8 cellular contexts compared by ENCODE assay signal in genomic region chr17:18187226-18187625, GRCh38. TPM values are rescaled to one million over a fixed set of nuclear protein-coding genes. Genes with fewer than 3 reads are reported as not detected.
DNase-seq lines count a peak whose midpoint lies in the region; ATAC-seq and TF ChIP-seq lines count a peak whose summit lies in the region.

No MANE protein-coding gene starts in this region.

- H2AFZ ChIP-seq in hepatocyte, result no peak overlapping the region

- H3K36me3 Mint-ChIP-seq in HFFc6 (ENCODE audit: low read depth), result peaks cover 27% of the 10 kb centered on the region
- H3K36me3 Mint-ChIP-seq in activated CD8-positive, alpha-beta T cell treated with anti-CD3 and anti-CD28 coated beads, Interleukin-2, amount 10 ng/mL, durations not matched to agents 7 days and 5 days (ENCODE audit: low read depth), result peaks cover 62% of the 10 kb centered on the region
- H3K36me3 Mint-ChIP-seq in stimulated activated memory B cell treated with anti-CD40 and anti-IgM and Interleukin-4, amounts not matched to agents 10 μg/mL and 1 μg/mL and 100 μg/mL, for 72 hours, result peaks cover 37% of the 10 kb centered on the region

- WGBS in hepatocyte (ENCODE audit: low lambda C conversion rate, missing lambda C conversion rate), result 35% methylated on average over 2 of the region's 2 CpGs

- peaks cover 85% of the 10 kb centered on the region for H3K79me2 ChIP-seq in hepatocyte

- H3K4me3 Mint-ChIP-seq in HFFc6, result peak overlapping the region; percentile 92
- H3K4me3 Mint-ChIP-seq in activated CD8-positive, alpha-beta T cell treated with anti-CD3 and anti-CD28 coated beads, Interleukin-2, amount 10 ng/mL, durations not matched to agents 7 days and 5 days, result peak overlapping the region; percentile 95
- H3K4me3 Mint-ChIP-seq in stimulated activated memory B cell treated with anti-CD40 and anti-IgM and Interleukin-4, amounts not matched to agents 10 μg/mL and 1 μg/mL and 100 μg/mL, for 72 hours, result peak overlapping the region; percentile 84

- H4K20me1 ChIP-seq in hepatocyte (ENCODE audit: insufficient read depth, poor library complexity, severe bottlenecking), result peaks cover 79% of the 10 kb centered on the region

- H3K9me3 Mint-ChIP-seq in HFFc6, result no peaks in the 10 kb centered on the region
- no peaks in the 10 kb centered on the region for H3K9me3 Mint-ChIP-seq in activated CD8-positive, alpha-beta T cell treated with anti-CD3 and anti-CD28 coated beads, Interleukin-2, amount 10 ng/mL, durations not matched to agents 7 days and 5 days (ENCODE audit: insufficient read depth)
- no peaks in the 10 kb centered on the region for H3K9me3 Mint-ChIP-seq in stimulated activated memory B cell treated with anti-CD40 and anti-IgM and Interleukin-4, amounts not matched to agents 10 μg/mL and 1 μg/mL and 100 μg/mL, for 72 hours

- ATAC-seq in activated CD8-positive, alpha-beta T cell treated with anti-CD3 and anti-CD28 coated beads, Interleukin-2, amount 10 ng/mL, durations not matched to agents 7 days and 5 days, result no peak
- ATAC-seq in stimulated activated memory B cell treated with anti-CD40 and anti-IgM and Interleukin-4, amounts not matched to agents 10 μg/mL and 1 μg/mL and 100 μg/mL, for 72 hours, result no peak
- ATAC-seq in GM21390 (IDR thresholded peaks at IDR 0.05; ENCODE audit: unreplicated experiment), result no peak

- H3K27ac Mint-ChIP-seq in HFFc6, result peak overlapping the region; percentile 98
- peak overlapping the region; percentile 1 for H3K27ac Mint-ChIP-seq in activated CD8-positive, alpha-beta T cell treated with anti-CD3 and anti-CD28 coated beads, Interleukin-2, amount 10 ng/mL, durations not matched to agents 7 days and 5 days
- H3K27ac Mint-ChIP-seq in stimulated activated memory B cell treated with anti-CD40 and anti-IgM and Interleukin-4, amounts not matched to agents 10 μg/mL and 1 μg/mL and 100 μg/mL, for 72 hours, result peak overlapping the region; percentile 99

- no peaks in the 10 kb centered on the region for H3K9me3 ChIP-seq in hepatocyte (ENCODE audit: low read depth)

- CTCF ChIA-PET in activated CD8-positive, alpha-beta T cell treated with anti-CD3 and anti-CD28 coated beads, Interleukin-2, amount 10 ng/mL, durations not matched to agents 7 days and 5 days (lab: Charles Lee), result no interaction called here

- peak overlapping the region; percentile 78 for H3K4me3 ChIP-seq in hepatocyte

- H3K4me1 ChIP-seq in hepatocyte (ENCODE audit: insufficient read depth), result peaks cover 56% of the 10 kb centered on the region

- H3K9me2 ChIP-seq in hepatocyte (replicated peaks; ENCODE audit: insufficient read depth), result no peaks in the 10 kb centered on the region

- H3K27me3 Mint-ChIP-seq in HFFc6 (ENCODE audit: insufficient read depth), result no peaks in the 10 kb centered on the region; the same call in 1 of the 2 replicates
- H3K27me3 Mint-ChIP-seq in activated CD8-positive, alpha-beta T cell treated with anti-CD3 and anti-CD28 coated beads, Interleukin-2, amount 10 ng/mL, durations not matched to agents 7 days and 5 days (ENCODE audit: low read depth), result no peaks in the 10 kb centered on the region
- H3K27me3 Mint-ChIP-seq in stimulated activated memory B cell treated with anti-CD40 and anti-IgM and Interleukin-4, amounts not matched to agents 10 μg/mL and 1 μg/mL and 100 μg/mL, for 72 hours, result no peaks in the 10 kb centered on the region

- POLR2A ChIA-PET in activated CD8-positive, alpha-beta T cell treated with anti-CD3 and anti-CD28 coated beads, Interleukin-2, amount 10 ng/mL, durations not matched to agents 7 days and 5 days (lab: Charles Lee), result no interaction called here

- no peaks in the 10 kb centered on the region for H3K36me3 ChIP-seq in hepatocyte (replicated peaks; ENCODE audit: insufficient read depth, low read depth)

- H3K27ac ChIP-seq in hepatocyte, result peak overlapping the region; percentile 15

- H3K27me3 ChIP-seq in hepatocyte, result no peaks in the 10 kb centered on the region

- no peak for DNase-seq in HFFc6
- DNase-seq in activated CD8-positive, alpha-beta T cell treated with anti-CD3 and anti-CD28 coated beads, Interleukin-2, amount 10 ng/mL, durations not matched to agents 7 days and 5 days, result no peak
- DNase-seq in hepatocyte (ENCODE audit: low spot score), result no peak
- DNase-seq in NCI-H2081 (lab: John Stamatoyannopoulos, UW), result no peak
- DNase-seq in NCI-H69 (lab: John Stamatoyannopoulos, UW), result no peak
- DNase-seq in NCI-H2029 treated with DMSO at 0.1 percent for 48 hours (lab: John Stamatoyannopoulos, UW), result no peak

- TF ChIP-seq CTCF in HFFc6 (IDR thresholded peaks at IDR 0.05), result no peak
- no peak for TF ChIP-seq CTCF in hepatocyte (IDR thresholded peaks at IDR 0.05; ENCODE audit: poor library complexity)

- H3K4me2 ChIP-seq in hepatocyte, result peak overlapping the region; percentile 95

- peaks cover 72% of the 10 kb centered on the region for H3K4me1 Mint-ChIP-seq in HFFc6 (ENCODE audit: low read depth)
- H3K4me1 Mint-ChIP-seq in activated CD8-positive, alpha-beta T cell treated with anti-CD3 and anti-CD28 coated beads, Interleukin-2, amount 10 ng/mL, durations not matched to agents 7 days and 5 days (ENCODE audit: low read depth), result peaks cover 62% of the 10 kb centered on the region
- H3K4me1 Mint-ChIP-seq in stimulated activated memory B cell treated with anti-CD40 and anti-IgM and Interleukin-4, amounts not matched to agents 10 μg/mL and 1 μg/mL and 100 μg/mL, for 72 hours, result peaks cover 79% of the 10 kb centered on the region

RNA-seq across cellular contexts. Expression of gene ALKBH5, which starts 3.6 kb away (rescaled TPM):
- total RNA-seq in HFFc6 (2021; fragmentation: NEBNext Ultra II Directional; extraction: Animal tissue kit (Norgen Biotek cat#: 25700)), result 100 to 1,000 TPM in 3 of 6 experiments, 10 to 100 TPM in 3; 90.2 to 117 (median 103) TPM
- total RNA-seq in activated CD8-positive, alpha-beta T cell treated with anti-CD3 and anti-CD28 coated beads, Interleukin-2, amount 10 ng/mL, durations not matched to agents 7 days and 5 days, result 100 to 1,000 TPM; 117 to 121 TPM
- total RNA-seq in hepatocyte, result 56.6 and 68.6 TPM in 2 replicates
- 66.6 and 78.3 TPM in 2 replicates for polyA plus RNA-seq in hepatocyte

RNA-seq across cellular contexts. Expression of gene LLGL1, which starts 38.2 kb away (rescaled TPM):
- 10 to 100 TPM; 38.0 to 50.8 (median 41.0) TPM for total RNA-seq in HFFc6 (2021; fragmentation: NEBNext Ultra II Directional; extraction: Animal tissue kit (Norgen Biotek cat#: 25700))
- 10 to 100 TPM; 27.1 to 27.3 TPM for total RNA-seq in activated CD8-positive, alpha-beta T cell treated with anti-CD3 and anti-CD28 coated beads, Interleukin-2, amount 10 ng/mL, durations not matched to agents 7 days and 5 days
- 46.0 and 51.9 TPM in 2 replicates for total RNA-seq in hepatocyte
- 5.4 and 7.1 TPM in 2 replicates for polyA plus RNA-seq in hepatocyte

Comparison
In these comparisons a context has a peak if more than half of its experiments do, and no peak if none do; other contexts are left out.
1. H3K27ac Mint-ChIP-seq: peak in every context shown above with its lines; median percentile 99 in stimulated activated memory B cell treated with anti-CD40 and anti-IgM and Interleukin-4, amounts not matched to agents 10 μg/mL and 1 μg/mL and 100 μg/mL, for 72 hours; 98 in HFFc6; 1 in activated CD8-positive, alpha-beta T cell treated with anti-CD3 and anti-CD28 coated beads, Interleukin-2, amount 10 ng/mL, durations not matched to agents 7 days and 5 days.